Comparison of ENCODE assay signal across 21 cellular contexts in genomic region chr5:83219495-83219894, GRCh38.
"Had no signal": no experiment of that assay in that cellular context is flagged by ENCODE, and none has a peak within 500 bp of the region (broad histone marks: within the 10 kb centered on the region; RNA-seq: fewer than 3 reads in every experiment).

No MANE protein-coding gene starts in this region.

- H3K9me3 ChIP-seq: ascending aorta, esophagus muscularis mucosa, ovary, right lobe of liver, thoracic aorta, uterus had no signal

- ATAC-seq: activated T-cell treated with anti-CD3 and anti-CD28 coated beads, Interleukin-2, amount 50 U/mL, for 72 hours; left cardiac atrium; left ventricle myocardium superior; right lobe of liver; stimulated activated naive CD8-positive, alpha-beta T cell treated with anti-CD3 and anti-CD28 coated beads, Interleukin-15, Interleukin-2, amounts not matched to agents 100 U/mL and 50 U/mL, for 24 hours had no signal

- H3K4me3 ChIP-seq: ascending aorta, esophagus muscularis mucosa, ovary, right lobe of liver, thoracic aorta, uterus had no signal

- H3K27ac ChIP-seq: ascending aorta, esophagus muscularis mucosa, ovary, right lobe of liver, thoracic aorta, uterus, VCaP had no signal

- H3K36me3 ChIP-seq: ascending aorta, esophagus muscularis mucosa, ovary, right lobe of liver, thoracic aorta, uterus had no signal

- H3K4me1 ChIP-seq: ascending aorta, esophagus muscularis mucosa, right lobe of liver, uterus had no signal

- DNase-seq: activated CD4-positive, alpha-beta T cell treated with anti-CD3 and anti-CD28 coated beads for 4 hours; activated CD4-positive, alpha-beta T cell treated with anti-CD3 and anti-CD28 coated beads, Interleukin-2, amount 50 U/mL, for 4 hours; activated naive CD4-positive, alpha-beta T cell treated with Interleukin-2 at 50 U/mL for 16 hours; activated T-cell treated with anti-CD3 and anti-CD28 coated beads for 4 hours; activated T-cell treated with anti-CD3 and anti-CD28 coated beads, Interleukin-2, amount 50 U/mL, for 72 hours; caudate nucleus; foreskin melanocyte; glutamatergic neuron; islet precursor cell; left cardiac atrium; left ventricle myocardium superior; ovary; right lobe of liver; stimulated activated CD4-positive, alpha-beta T cell treated with anti-CD3 and anti-CD28 coated beads, Interleukin-2, amount 100 ng/mL, for 48 hours; stimulated activated naive CD8-positive, alpha-beta T cell treated with anti-CD3 and anti-CD28 coated beads, Interleukin-15, Interleukin-2, amounts not matched to agents 100 U/mL and 50 U/mL, for 24 hours; trophoblast cell; uterus had no signal

- H3K27me3 ChIP-seq: ascending aorta, esophagus muscularis mucosa, ovary, right lobe of liver, uterus had no signal
